2 cellular contexts compared by ENCODE assay signal in the genomic region with DNA sequence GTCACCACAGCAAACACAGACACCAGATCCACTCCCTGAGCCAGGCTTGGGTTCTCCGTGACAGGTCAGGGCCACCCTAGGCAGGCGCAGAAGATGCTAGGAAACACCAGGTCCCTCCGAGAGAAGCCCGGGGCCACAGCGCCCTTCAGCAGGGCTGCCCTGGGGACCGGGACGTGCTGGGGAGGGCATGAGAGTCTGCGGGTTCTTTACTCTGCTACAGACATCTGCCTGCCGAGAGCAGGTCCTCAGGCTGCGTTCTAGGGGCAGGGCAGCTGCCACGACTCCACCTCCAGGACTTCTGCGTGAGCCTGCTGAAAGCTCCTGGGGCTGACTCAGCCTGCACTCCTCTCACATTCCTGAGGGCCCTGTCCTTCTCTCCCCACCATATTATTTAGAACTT.
TF ChIP-seq lines count a peak whose summit lies in the region.

No MANE protein-coding gene starts in this region.

TF ChIP-seq in SK-N-SH treated with all-trans-retinoic acid at 6 μM for 48 hours, 23 proteins besides CTCF, POLR2A, EP300 and RAD21:
- TF ChIP-seq ARNTL (CRISPR knock-in tag; IDR thresholded peaks at IDR 0.05; ENCODE audit: borderline replicate concordance, low read depth) (no peak), ESRRG (CRISPR knock-in tag; IDR thresholded peaks at IDR 0.05) (no peak), TOX (CRISPR knock-in tag; IDR thresholded peaks at IDR 0.05; ENCODE audit: borderline replicate concordance) (no peak), PPARA (CRISPR knock-in tag; IDR thresholded peaks at IDR 0.05; ENCODE audit: borderline replicate concordance) (no peak), CSDC2 (CRISPR knock-in tag; IDR thresholded peaks at IDR 0.05) (no peak), ZC3H10 (CRISPR knock-in tag; IDR thresholded peaks at IDR 0.05) (no peak), ZNF8 (CRISPR knock-in tag; IDR thresholded peaks at IDR 0.05) (no peak), ZFP30 (CRISPR knock-in tag; IDR thresholded peaks at IDR 0.05) (no peak), RARB (CRISPR knock-in tag; IDR thresholded peaks at IDR 0.05) (no peak), OSR1 (CRISPR knock-in tag; IDR thresholded peaks at IDR 0.05) (no peak), SNAI2 (CRISPR knock-in tag; IDR thresholded peaks at IDR 0.05) (no peak)
- TF ChIP-seq, protein P1, sequence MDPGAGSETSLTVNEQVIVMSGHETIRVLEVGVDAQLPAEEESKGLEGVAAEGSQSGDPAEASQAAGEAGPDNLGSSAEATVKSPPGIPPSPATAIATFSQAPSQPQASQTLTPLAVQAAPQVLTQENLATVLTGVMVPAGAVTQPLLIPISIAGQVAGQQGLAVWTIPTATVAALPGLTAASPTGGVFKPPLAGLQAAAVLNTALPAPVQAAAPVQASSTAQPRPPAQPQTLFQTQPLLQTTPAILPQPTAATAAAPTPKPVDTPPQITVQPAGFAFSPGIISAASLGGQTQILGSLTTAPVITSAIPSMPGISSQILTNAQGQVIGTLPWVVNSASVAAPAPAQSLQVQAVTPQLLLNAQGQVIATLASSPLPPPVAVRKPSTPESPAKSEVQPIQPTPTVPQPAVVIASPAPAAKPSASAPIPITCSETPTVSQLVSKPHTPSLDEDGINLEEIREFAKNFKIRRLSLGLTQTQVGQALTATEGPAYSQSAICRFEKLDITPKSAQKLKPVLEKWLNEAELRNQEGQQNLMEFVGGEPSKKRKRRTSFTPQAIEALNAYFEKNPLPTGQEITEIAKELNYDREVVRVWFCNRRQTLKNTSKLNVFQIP (CRISPR knock-in tag; IDR thresholded peaks at IDR 0.05; ENCODE audit: borderline replicate concordance, low read depth) = no peak
- TF ChIP-seq, protein P2, sequence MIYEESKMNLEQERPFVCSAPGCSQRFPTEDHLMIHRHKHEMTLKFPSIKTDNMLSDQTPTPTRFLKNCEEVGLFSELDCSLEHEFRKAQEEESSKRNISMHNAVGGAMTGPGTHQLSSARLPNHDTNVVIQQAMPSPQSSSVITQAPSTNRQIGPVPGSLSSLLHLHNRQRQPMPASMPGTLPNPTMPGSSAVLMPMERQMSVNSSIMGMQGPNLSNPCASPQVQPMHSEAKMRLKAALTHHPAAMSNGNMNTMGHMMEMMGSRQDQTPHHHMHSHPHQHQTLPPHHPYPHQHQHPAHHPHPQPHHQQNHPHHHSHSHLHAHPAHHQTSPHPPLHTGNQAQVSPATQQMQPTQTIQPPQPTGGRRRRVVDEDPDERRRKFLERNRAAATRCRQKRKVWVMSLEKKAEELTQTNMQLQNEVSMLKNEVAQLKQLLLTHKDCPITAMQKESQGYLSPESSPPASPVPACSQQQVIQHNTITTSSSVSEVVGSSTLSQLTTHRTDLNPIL (CRISPR knock-in tag; IDR thresholded peaks at IDR 0.05; ENCODE audit: low read depth) = no peak
- TF ChIP-seq, protein P3, sequence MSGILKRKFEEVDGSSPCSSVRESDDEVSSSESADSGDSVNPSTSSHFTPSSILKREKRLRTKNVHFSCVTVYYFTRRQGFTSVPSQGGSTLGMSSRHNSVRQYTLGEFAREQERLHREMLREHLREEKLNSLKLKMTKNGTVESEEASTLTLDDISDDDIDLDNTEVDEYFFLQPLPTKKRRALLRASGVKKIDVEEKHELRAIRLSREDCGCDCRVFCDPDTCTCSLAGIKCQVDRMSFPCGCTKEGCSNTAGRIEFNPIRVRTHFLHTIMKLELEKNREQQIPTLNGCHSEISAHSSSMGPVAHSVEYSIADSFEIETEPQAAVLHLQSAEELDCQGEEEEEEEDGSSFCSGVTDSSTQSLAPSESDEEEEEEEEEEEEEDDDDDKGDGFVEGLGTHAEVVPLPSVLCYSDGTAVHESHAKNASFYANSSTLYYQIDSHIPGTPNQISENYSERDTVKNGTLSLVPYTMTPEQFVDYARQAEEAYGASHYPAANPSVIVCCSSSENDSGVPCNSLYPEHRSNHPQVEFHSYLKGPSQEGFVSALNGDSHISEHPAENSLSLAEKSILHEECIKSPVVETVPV (CRISPR knock-in tag; IDR thresholded peaks at IDR 0.05) = no peak
- TF ChIP-seq, protein P4, sequence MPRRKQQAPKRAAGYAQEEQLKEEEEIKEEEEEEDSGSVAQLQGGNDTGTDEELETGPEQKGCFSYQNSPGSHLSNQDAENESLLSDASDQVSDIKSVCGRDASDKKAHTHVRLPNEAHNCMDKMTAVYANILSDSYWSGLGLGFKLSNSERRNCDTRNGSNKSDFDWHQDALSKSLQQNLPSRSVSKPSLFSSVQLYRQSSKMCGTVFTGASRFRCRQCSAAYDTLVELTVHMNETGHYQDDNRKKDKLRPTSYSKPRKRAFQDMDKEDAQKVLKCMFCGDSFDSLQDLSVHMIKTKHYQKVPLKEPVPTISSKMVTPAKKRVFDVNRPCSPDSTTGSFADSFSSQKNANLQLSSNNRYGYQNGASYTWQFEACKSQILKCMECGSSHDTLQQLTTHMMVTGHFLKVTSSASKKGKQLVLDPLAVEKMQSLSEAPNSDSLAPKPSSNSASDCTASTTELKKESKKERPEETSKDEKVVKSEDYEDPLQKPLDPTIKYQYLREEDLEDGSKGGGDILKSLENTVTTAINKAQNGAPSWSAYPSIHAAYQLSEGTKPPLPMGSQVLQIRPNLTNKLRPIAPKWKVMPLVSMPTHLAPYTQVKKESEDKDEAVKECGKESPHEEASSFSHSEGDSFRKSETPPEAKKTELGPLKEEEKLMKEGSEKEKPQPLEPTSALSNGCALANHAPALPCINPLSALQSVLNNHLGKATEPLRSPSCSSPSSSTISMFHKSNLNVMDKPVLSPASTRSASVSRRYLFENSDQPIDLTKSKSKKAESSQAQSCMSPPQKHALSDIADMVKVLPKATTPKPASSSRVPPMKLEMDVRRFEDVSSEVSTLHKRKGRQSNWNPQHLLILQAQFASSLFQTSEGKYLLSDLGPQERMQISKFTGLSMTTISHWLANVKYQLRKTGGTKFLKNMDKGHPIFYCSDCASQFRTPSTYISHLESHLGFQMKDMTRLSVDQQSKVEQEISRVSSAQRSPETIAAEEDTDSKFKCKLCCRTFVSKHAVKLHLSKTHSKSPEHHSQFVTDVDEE (CRISPR knock-in tag; IDR thresholded peaks at IDR 0.05) = no peak

TF ChIP-seq in SK-N-SH, 30 proteins besides CTCF, POLR2A, EP300 and RAD21:
- TF ChIP-seq POLR2AphosphoS5 (IDR thresholded peaks at IDR 0.05; ENCODE audit: low read depth, low read length) (no peak), GABPA (IDR thresholded peaks at IDR 0.05; ENCODE audit: low read depth) (no peak), TAF1 (IDR thresholded peaks at IDR 0.05; ENCODE audit: borderline replicate concordance, low read depth, low read length) (no peak), RCOR1 (IDR thresholded peaks at IDR 0.05; ENCODE audit: low read length) (no peak), TEAD4 (IDR thresholded peaks at IDR 0.05; ENCODE audit: borderline replicate concordance, insufficient read depth) (no peak), FOSL2 (IDR thresholded peaks at IDR 0.05; ENCODE audit: borderline replicate concordance, low read depth) (no peak), NFIC (IDR thresholded peaks at IDR 0.05; ENCODE audit: borderline replicate concordance) (no peak), JUND (IDR thresholded peaks at IDR 0.05) (no peak), GATA2 (CRISPR knock-in tag; IDR thresholded peaks at IDR 0.05) (no peak), FOXM1 (IDR thresholded peaks at IDR 0.05; ENCODE audit: low read depth) (no peak)
- TF ChIP-seq, protein P5, sequence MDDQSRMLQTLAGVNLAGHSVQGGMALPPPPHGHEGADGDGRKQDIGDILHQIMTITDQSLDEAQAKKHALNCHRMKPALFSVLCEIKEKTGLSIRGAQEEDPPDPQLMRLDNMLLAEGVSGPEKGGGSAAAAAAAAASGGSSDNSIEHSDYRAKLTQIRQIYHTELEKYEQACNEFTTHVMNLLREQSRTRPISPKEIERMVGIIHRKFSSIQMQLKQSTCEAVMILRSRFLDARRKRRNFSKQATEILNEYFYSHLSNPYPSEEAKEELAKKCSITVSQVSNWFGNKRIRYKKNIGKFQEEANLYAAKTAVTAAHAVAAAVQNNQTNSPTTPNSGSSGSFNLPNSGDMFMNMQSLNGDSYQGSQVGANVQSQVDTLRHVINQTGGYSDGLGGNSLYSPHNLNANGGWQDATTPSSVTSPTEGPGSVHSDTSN (IDR thresholded peaks at IDR 0.05) = no peak
- TF ChIP-seq, protein P6, sequence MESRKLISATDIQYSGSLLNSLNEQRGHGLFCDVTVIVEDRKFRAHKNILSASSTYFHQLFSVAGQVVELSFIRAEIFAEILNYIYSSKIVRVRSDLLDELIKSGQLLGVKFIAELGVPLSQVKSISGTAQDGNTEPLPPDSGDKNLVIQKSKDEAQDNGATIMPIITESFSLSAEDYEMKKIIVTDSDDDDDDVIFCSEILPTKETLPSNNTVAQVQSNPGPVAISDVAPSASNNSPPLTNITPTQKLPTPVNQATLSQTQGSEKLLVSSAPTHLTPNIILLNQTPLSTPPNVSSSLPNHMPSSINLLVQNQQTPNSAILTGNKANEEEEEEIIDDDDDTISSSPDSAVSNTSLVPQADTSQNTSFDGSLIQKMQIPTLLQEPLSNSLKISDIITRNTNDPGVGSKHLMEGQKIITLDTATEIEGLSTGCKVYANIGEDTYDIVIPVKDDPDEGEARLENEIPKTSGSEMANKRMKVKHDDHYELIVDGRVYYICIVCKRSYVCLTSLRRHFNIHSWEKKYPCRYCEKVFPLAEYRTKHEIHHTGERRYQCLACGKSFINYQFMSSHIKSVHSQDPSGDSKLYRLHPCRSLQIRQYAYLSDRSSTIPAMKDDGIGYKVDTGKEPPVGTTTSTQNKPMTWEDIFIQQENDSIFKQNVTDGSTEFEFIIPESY (IDR thresholded peaks at IDR 0.05; ENCODE audit: borderline replicate concordance, low read depth) = no peak
- TF ChIP-seq, protein P7, sequence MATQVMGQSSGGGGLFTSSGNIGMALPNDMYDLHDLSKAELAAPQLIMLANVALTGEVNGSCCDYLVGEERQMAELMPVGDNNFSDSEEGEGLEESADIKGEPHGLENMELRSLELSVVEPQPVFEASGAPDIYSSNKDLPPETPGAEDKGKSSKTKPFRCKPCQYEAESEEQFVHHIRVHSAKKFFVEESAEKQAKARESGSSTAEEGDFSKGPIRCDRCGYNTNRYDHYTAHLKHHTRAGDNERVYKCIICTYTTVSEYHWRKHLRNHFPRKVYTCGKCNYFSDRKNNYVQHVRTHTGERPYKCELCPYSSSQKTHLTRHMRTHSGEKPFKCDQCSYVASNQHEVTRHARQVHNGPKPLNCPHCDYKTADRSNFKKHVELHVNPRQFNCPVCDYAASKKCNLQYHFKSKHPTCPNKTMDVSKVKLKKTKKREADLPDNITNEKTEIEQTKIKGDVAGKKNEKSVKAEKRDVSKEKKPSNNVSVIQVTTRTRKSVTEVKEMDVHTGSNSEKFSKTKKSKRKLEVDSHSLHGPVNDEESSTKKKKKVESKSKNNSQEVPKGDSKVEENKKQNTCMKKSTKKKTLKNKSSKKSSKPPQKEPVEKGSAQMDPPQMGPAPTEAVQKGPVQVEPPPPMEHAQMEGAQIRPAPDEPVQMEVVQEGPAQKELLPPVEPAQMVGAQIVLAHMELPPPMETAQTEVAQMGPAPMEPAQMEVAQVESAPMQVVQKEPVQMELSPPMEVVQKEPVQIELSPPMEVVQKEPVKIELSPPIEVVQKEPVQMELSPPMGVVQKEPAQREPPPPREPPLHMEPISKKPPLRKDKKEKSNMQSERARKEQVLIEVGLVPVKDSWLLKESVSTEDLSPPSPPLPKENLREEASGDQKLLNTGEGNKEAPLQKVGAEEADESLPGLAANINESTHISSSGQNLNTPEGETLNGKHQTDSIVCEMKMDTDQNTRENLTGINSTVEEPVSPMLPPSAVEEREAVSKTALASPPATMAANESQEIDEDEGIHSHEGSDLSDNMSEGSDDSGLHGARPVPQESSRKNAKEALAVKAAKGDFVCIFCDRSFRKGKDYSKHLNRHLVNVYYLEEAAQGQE (IDR thresholded peaks at IDR 0.05; ENCODE audit: low read depth, low read length) = no peak
